In the genomic region with DNA sequence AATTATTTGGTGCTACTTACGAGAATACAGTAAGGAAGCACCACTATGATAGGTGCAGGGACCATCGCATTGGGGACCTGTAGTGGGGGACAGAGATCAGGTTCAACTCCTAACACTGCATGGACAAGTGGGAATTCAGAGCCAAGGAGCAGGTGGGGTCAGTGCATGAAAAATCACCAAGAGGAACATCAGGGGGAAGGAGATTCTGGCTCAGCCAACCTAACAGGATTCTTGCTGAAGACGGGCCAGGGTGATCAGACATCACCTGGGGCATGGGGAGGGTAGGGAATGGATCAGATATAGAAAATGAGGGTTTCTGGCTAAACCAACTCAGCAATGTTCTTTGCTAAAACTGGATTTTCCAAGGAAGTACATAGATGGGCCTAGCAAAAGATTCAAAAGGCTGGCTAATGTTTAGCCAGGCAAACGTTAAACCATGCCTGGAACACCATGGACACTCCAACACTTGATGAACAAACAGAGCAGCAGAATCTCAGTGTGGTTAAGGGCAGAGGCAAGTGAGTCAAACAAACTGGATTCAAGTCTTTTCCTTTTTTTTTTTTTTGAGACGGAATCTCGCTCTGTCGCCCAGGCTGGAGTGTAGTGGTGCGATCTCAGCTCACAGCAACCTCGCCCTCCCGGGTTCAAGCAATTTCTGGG, we compare ENCODE assay signal across 26 cellular contexts.
A peak's percentile ranks its signal among the peaks of the same experiment; 100 is the strongest.
DNase-seq lines count a peak whose midpoint lies in the region; ATAC-seq and TF ChIP-seq lines count a peak whose summit lies in the region.
"Had no signal": no experiment of that assay in that cellular context is flagged by ENCODE, and none has a peak within 500 bp of the region (broad histone marks: within the 10 kb centered on the region; RNA-seq: fewer than 3 reads in every experiment).

No MANE protein-coding gene starts in this region.

- H3K9me3 ChIP-seq in gastroesophageal sphincter = no peaks in the 10 kb centered on the region
- H3K9me3 ChIP-seq: BE2C, heart left ventricle, MG63, tibial nerve had no signal

- peak overlapping the region; percentile 9 for H3K27ac Mint-ChIP-seq in nephron progenitor cell
- H3K27ac Mint-ChIP-seq: activated T-helper 17 cell treated with anti-CD3 and anti-CD28 coated beads, Interleukin-2, amount 50 U/mL, for 72 hours; endodermal cell had no signal

- H3K4me3 ChIP-seq in gastroesophageal sphincter = no peak overlapping the region
- H3K4me3 ChIP-seq: coronary artery, heart left ventricle, MG63, smooth muscle cell, tibial nerve had no signal

- WGBS in gastroesophageal sphincter (ENCODE audit: low coverage in 1 of 2), 2 donors = 85 to 89% methylated on average over 8 to 10 of the region's 10 CpGs

- H3K27me3 Mint-ChIP-seq in nephron progenitor cell (ENCODE audit: low read depth, poor library complexity) = peaks cover 5% of the 10 kb centered on the region
- H3K27me3 Mint-ChIP-seq: activated T-helper 17 cell treated with anti-CD3 and anti-CD28 coated beads, Interleukin-2, amount 50 U/mL, for 72 hours; naive thymus-derived CD8-positive, alpha-beta T cell; stimulated activated naive CD8-positive, alpha-beta T cell treated with anti-CD3 and anti-CD28 coated beads, Interleukin-15, Interleukin-2, amounts not matched to agents 100 ng/mL and 50 ng/mL, for 24 hours had no signal

- no peak overlapping the region for H3K4me3 Mint-ChIP-seq in nephron progenitor cell
- H3K4me3 Mint-ChIP-seq: activated T-helper 17 cell treated with anti-CD3 and anti-CD28 coated beads, Interleukin-2, amount 50 U/mL, for 72 hours; endodermal cell; naive thymus-derived CD8-positive, alpha-beta T cell; stimulated activated naive CD8-positive, alpha-beta T cell treated with anti-CD3 and anti-CD28 coated beads, Interleukin-15, Interleukin-2, amounts not matched to agents 100 ng/mL and 50 ng/mL, for 24 hours had no signal

- TF ChIP-seq CTCF in VCaP (conservative IDR thresholded peaks at IDR 0.05) = no peak
- no peak for TF ChIP-seq CTCF in nephron progenitor cell (IDR thresholded peaks at IDR 0.05)
- TF ChIP-seq CTCF in gastroesophageal sphincter (IDR thresholded peaks at IDR 0.05) = no peak

- H3K27me3 ChIP-seq in gastroesophageal sphincter = no peaks in the 10 kb centered on the region
- H3K27me3 ChIP-seq: BE2C, brain microvascular endothelial cell, heart left ventricle, MG63, tibial nerve had no signal

- TF ChIP-seq EP300 in gastroesophageal sphincter (IDR thresholded peaks at IDR 0.05) = no peak

- no peaks in the 10 kb centered on the region for H3K36me3 ChIP-seq in gastroesophageal sphincter
- H3K36me3 ChIP-seq: BE2C, brain microvascular endothelial cell, heart left ventricle, tibial nerve had no signal

- peaks cover 53% of the 10 kb centered on the region for H3K4me1 Mint-ChIP-seq in nephron progenitor cell

- H3K4me1 ChIP-seq in gastroesophageal sphincter = peaks cover 0 to 75% (median 4%) of the 10 kb centered on the region in 3 donors
- H3K4me1 ChIP-seq: BE2C had no signal

- H3K27ac ChIP-seq in VCaP (peak overlapping the region; percentile 68), gastroesophageal sphincter (no peak overlapping the region)
- H3K27ac ChIP-seq: brain microvascular endothelial cell, coronary artery had no signal

- TF ChIP-seq POLR2A in gastroesophageal sphincter (IDR thresholded peaks at IDR 0.05) = no peak

- H3K36me3 Mint-ChIP-seq in nephron progenitor cell (ENCODE audit: low read depth) = no peaks in the 10 kb centered on the region

- ATAC-seq in gastroesophageal sphincter = no peak
- ATAC-seq in GM18498 (IDR thresholded peaks at IDR 0.05; ENCODE audit: unreplicated experiment) = no peak
- ATAC-seq: activated T-helper 17 cell treated with anti-CD3 and anti-CD28 coated beads, Interleukin-2, amount 50 U/mL, for 72 hours; heart left ventricle; naive thymus-derived CD8-positive, alpha-beta T cell had no signal

- peak; percentile 79 for DNase-seq in kidney glomerular epithelial cell (lab: John Stamatoyannopoulos, UW)
- no peak for DNase-seq in nephron progenitor cell
- no peak for DNase-seq in KG1 (lab: John Stamatoyannopoulos, UW)
- DNase-seq in H4 (ENCODE audit: low spot score) = no peak
- DNase-seq: activated CD4-positive, alpha-beta T cell treated with anti-CD3 and anti-CD28 coated beads, Interleukin-2, amount 50 U/mL, for 1 hour; BE2C; brain microvascular endothelial cell; COR-L47; endodermal cell; heart left ventricle; MG63; naive thymus-derived CD8-positive, alpha-beta T cell; NCI-H1436; NCI-H2171; NCI-H748 treated with DMSO at 0.1 percent for 48 hours; posterior cingulate gyrus; SIG-M5; stimulated activated CD4-positive, alpha-beta T cell treated with anti-CD3 and anti-CD28 coated beads, Interleukin-2, amount 100 ng/mL, for 48 hours had no signal

- H3K9me3 Mint-ChIP-seq in nephron progenitor cell = no peaks in the 10 kb centered on the region
- H3K9me3 Mint-ChIP-seq: activated T-helper 17 cell treated with anti-CD3 and anti-CD28 coated beads, Interleukin-2, amount 50 U/mL, for 72 hours; endodermal cell; naive thymus-derived CD8-positive, alpha-beta T cell; stimulated activated naive CD8-positive, alpha-beta T cell treated with anti-CD3 and anti-CD28 coated beads, Interleukin-15, Interleukin-2, amounts not matched to agents 100 ng/mL and 50 ng/mL, for 24 hours had no signal
